19 cellular contexts compared by ENCODE assay signal in genomic region chr9:129160712-129161533, GRCh38. TPM values are rescaled to one million over a fixed set of nuclear protein-coding genes. Genes with fewer than 3 reads are reported as not detected.
DNase-seq lines count a peak whose midpoint lies in the region; ATAC-seq and TF ChIP-seq lines count a peak whose summit lies in the region.
"Had no signal": no experiment of that assay in that cellular context is flagged by ENCODE, and none has a peak within 500 bp of the region (broad histone marks: within the 10 kb centered on the region; RNA-seq: fewer than 3 reads in every experiment).

No MANE protein-coding gene starts in this region.

- peaks cover 3% of the 10 kb centered on the region for H3K4me1 Mint-ChIP-seq in T-helper 17 cell
- H3K4me1 Mint-ChIP-seq: activated CD8-positive, alpha-beta memory T cell treated with anti-CD3 and anti-CD28 coated beads, Interleukin-2, amount 10 ng/mL, durations not matched to agents 7 days and 5 days had no signal

- H3K36me3 ChIP-seq in trophoblast cell (ENCODE audit: control insufficient read depth in 1 of 2, insufficient read depth in 2 of 2, low read length in 2 of 2) (peaks cover 18 to 20% of the 10 kb centered on the region in 2 experiments), OCI-LY7 (ENCODE audit: insufficient read depth, low read length) (no peaks in the 10 kb centered on the region)
- H3K36me3 ChIP-seq: cardiac muscle cell, lower lobe of right lung, ovary had no signal

- no peak overlapping the region for H4K8ac ChIP-seq in trophoblast cell (ENCODE audit: low read depth, low read length)

- DNase-seq in EH (ENCODE audit: low read depth) (peak; percentile 66), T-helper 17 cell (no peak), fibroblast of gingiva (ENCODE audit: low read depth) (peak; percentile 85), trophoblast cell (peak; percentile 28 to 59), DMS79 (lab: John Stamatoyannopoulos, UW) (no peak), OCI-LY7 (ENCODE audit: low spot score) (no peak), G401 (ENCODE audit: low spot score) (no peak), NCI-H1092 (lab: John Stamatoyannopoulos, UW) (no peak)
- DNase-seq: activated CD8-positive, alpha-beta memory T cell treated with anti-CD3 and anti-CD28 coated beads, Interleukin-2, amount 10 ng/mL, durations not matched to agents 7 days and 5 days; COR-L47; dorsolateral prefrontal cortex; head of caudate nucleus; lower lobe of right lung; ovary; SK-N-SH; stimulated activated naive CD4-positive, alpha-beta T cell had no signal

- H2AK5ac ChIP-seq in trophoblast cell (ENCODE audit: low read length): peak overlapping the region; percentile 27

- H3K79me1 ChIP-seq in trophoblast cell (ENCODE audit: low read length): peaks cover 2% of the 10 kb centered on the region

- H4K91ac ChIP-seq in trophoblast cell (ENCODE audit: low read depth, low read length): no peak overlapping the region

- H3K27ac Mint-ChIP-seq in T-helper 17 cell: peak overlapping the region; percentile 62
- H3K27ac Mint-ChIP-seq: activated CD8-positive, alpha-beta memory T cell treated with anti-CD3 and anti-CD28 coated beads, Interleukin-2, amount 10 ng/mL, durations not matched to agents 7 days and 5 days; GM23338 had no signal

- H3K4me3 Mint-ChIP-seq in T-helper 17 cell: no peak overlapping the region
- H3K4me3 Mint-ChIP-seq: activated CD8-positive, alpha-beta memory T cell treated with anti-CD3 and anti-CD28 coated beads, Interleukin-2, amount 10 ng/mL, durations not matched to agents 7 days and 5 days; GM23338 had no signal

- in situ Hi-C loops in G401 (cut with HindIII; ENCODE audit: low sequenced_read_pairs): no loop called here

- no peak overlapping the region for H3K14ac ChIP-seq in trophoblast cell (ENCODE audit: low read length)

- no peak overlapping the region for H3K4me3 ChIP-seq in trophoblast cell (ENCODE audit: low read depth, low read length)
- H3K4me3 ChIP-seq in OCI-LY7 (ENCODE audit: low read depth, low read length, poor library complexity, severe bottlenecking): no peak overlapping the region
- H3K4me3 ChIP-seq: cardiac muscle cell, dorsolateral prefrontal cortex, GM23338, lower lobe of right lung, ovary had no signal

- H3K27ac ChIP-seq in trophoblast cell (ENCODE audit: low read depth, low read length) (peak overlapping the region; percentile 13), OCI-LY7 (ENCODE audit: low read depth, low read length, poor library complexity, severe bottlenecking) (no peak overlapping the region)
- H3K27ac ChIP-seq: cardiac muscle cell, dorsolateral prefrontal cortex, lower lobe of right lung, ovary had no signal

- no peak overlapping the region for H3K23ac ChIP-seq in trophoblast cell (ENCODE audit: low read length)

- no peaks in the 10 kb centered on the region for H3K27me3 ChIP-seq in trophoblast cell (ENCODE audit: insufficient read depth, low read length)
- H3K27me3 ChIP-seq: cardiac muscle cell, dorsolateral prefrontal cortex, ovary had no signal

- BruUV-seq in OCI-LY7 (replicated peaks; lab: Mats Ljungman, UMichigan): no TSS peak

- no CpG with 5 or more reads among the region's 10 CpGs for WGBS in trophoblast cell (ENCODE audit: extremely low coverage, insufficient coverage, insufficient read length)

- no peak overlapping the region for H4K12ac ChIP-seq in trophoblast cell (ENCODE audit: low read depth, low read length)

- H2BK12ac ChIP-seq in trophoblast cell (ENCODE audit: low read length): peak overlapping the region; percentile 2

- no peak overlapping the region for H2BK120ac ChIP-seq in trophoblast cell (ENCODE audit: insufficient read depth, low read length, poor library complexity)

- no peak overlapping the region for H2BK5ac ChIP-seq in trophoblast cell (ENCODE audit: low read depth, low read length, poor library complexity)

- H3K36me3 Mint-ChIP-seq in T-helper 17 cell (ENCODE audit: low read depth): no peaks in the 10 kb centered on the region
- H3K36me3 Mint-ChIP-seq: activated CD8-positive, alpha-beta memory T cell treated with anti-CD3 and anti-CD28 coated beads, Interleukin-2, amount 10 ng/mL, durations not matched to agents 7 days and 5 days had no signal

- H4K20me1 ChIP-seq in OCI-LY7 (ENCODE audit: insufficient read depth, low read length): no peaks in the 10 kb centered on the region

- H3K9me3 ChIP-seq in T-helper 17 cell (ENCODE audit: control insufficient read depth, low read length, poor library complexity, severe bottlenecking) (no peaks in the 10 kb centered on the region), trophoblast cell (ENCODE audit: insufficient read depth, low read depth, low read length) (peaks cover 2% of the 10 kb centered on the region), OCI-LY7 (ENCODE audit: low read length) (no peaks in the 10 kb centered on the region)
- H3K9me3 ChIP-seq: lower lobe of right lung, ovary, SK-N-SH had no signal

- H3K4ac ChIP-seq in trophoblast cell (ENCODE audit: low read depth, low read length): no peak overlapping the region

- H3K79me2 ChIP-seq in trophoblast cell (ENCODE audit: control insufficient read depth, insufficient read depth, low read length, poor library complexity) (no peaks in the 10 kb centered on the region), OCI-LY7 (ENCODE audit: insufficient read depth, low read depth, low read length) (no peaks in the 10 kb centered on the region)

- no peak overlapping the region for H3K4me2 ChIP-seq in trophoblast cell (ENCODE audit: low read length)
- H3K4me2 ChIP-seq in OCI-LY7 (ENCODE audit: low read length): no peak overlapping the region
- H3K4me2 ChIP-seq: GM23338, SK-N-SH had no signal

- no peak for ATAC-seq in T-helper 17 cell
- ATAC-seq: activated CD8-positive, alpha-beta memory T cell treated with anti-CD3 and anti-CD28 coated beads, Interleukin-2, amount 10 ng/mL, durations not matched to agents 7 days and 5 days; GM23338; lower lobe of right lung; sciatic nerve had no signal

- POLR2A ChIA-PET in OCI-LY7 (lab: Charles Lee): interaction anchor here (0.6 kb wide), 1 partner anchor 942 kb away, joined by 3 read pairs; no protein-coding TSS in a partner anchor

- no peaks in the 10 kb centered on the region for H3K9me2 ChIP-seq in OCI-LY7 (ENCODE audit: insufficient read depth, low read length)
- H3K9me2 ChIP-seq: SK-N-SH had no signal

- no peak for TF ChIP-seq CTCF in OCI-LY7 (conservative IDR thresholded peaks at IDR 0.05; ENCODE audit: low read length)

- CTCF ChIA-PET in OCI-LY7 (lab: Charles Lee; ENCODE audit: unreplicated experiment): interaction anchor here (0.7 kb wide), 1 partner anchor 9 kb away, joined by 3 read pairs; no protein-coding TSS in a partner anchor

- H3K4me1 ChIP-seq in trophoblast cell (ENCODE audit: control insufficient read depth in 1 of 2, insufficient read depth in 2 of 2, low read length in 2 of 2) (peaks cover 13% of the 10 kb centered on the region in 2 experiments), OCI-LY7 (ENCODE audit: insufficient read depth, low read length, poor library complexity, severe bottlenecking) (no peaks in the 10 kb centered on the region)

- no peaks in the 10 kb centered on the region for H3K27me3 Mint-ChIP-seq in T-helper 17 cell
- H3K27me3 Mint-ChIP-seq: activated CD8-positive, alpha-beta memory T cell treated with anti-CD3 and anti-CD28 coated beads, Interleukin-2, amount 10 ng/mL, durations not matched to agents 7 days and 5 days had no signal

- intact Hi-C loops in OCI-LY7 (cut with micrococcal nuclease; ENCODE audit: unreplicated experiment): no loop called here

- no peak overlapping the region for H3K18ac ChIP-seq in trophoblast cell (ENCODE audit: low read length)

- H2AFZ ChIP-seq in trophoblast cell (ENCODE audit: insufficient read depth, low read length, poor library complexity) (no peak overlapping the region), OCI-LY7 (ENCODE audit: low read length) (no peak overlapping the region)
- H2AFZ ChIP-seq: GM23338 had no signal

- no peak overlapping the region for H3K9ac ChIP-seq in trophoblast cell (ENCODE audit: low read length)
- H3K9ac ChIP-seq: SK-N-SH had no signal

RNA-seq across cellular contexts. Expression of gene IER5L, which starts 17.1 kb away (rescaled TPM):
- 1 to 10 TPM; 2.4 to 3.1 TPM for total RNA-seq in T-helper 17 cell
- 63.3 and 64.2 TPM in 2 replicates for polyA plus RNA-seq in trophoblast cell (2013)
- 16.9 and 21.2 TPM in 2 replicates for total RNA-seq in OCI-LY7 (2014; rRNA removed; shearing (Covaris generic))
- 2.8 and 3.4 TPM in 2 replicates for total RNA-seq in OCI-LY7 (2022)
- total RNA-seq in G401 (2014; rRNA removed; shearing (Covaris generic)): 92.7 and 121 TPM in 2 replicates

RNA-seq across cellular contexts. Expression of gene PTPA, which starts 49.7 kb away (rescaled TPM):
- total RNA-seq in T-helper 17 cell: 10 to 100 TPM; 49.8 to 50.0 TPM
- 62.5 and 63.2 TPM in 2 replicates for polyA plus RNA-seq in trophoblast cell (2013)
- total RNA-seq in OCI-LY7 (2014; rRNA removed; shearing (Covaris generic)): 106 and 109 TPM in 2 replicates
- 95.8 and 111 TPM in 2 replicates for total RNA-seq in OCI-LY7 (2022)
- 215 and 261 TPM in 2 replicates for total RNA-seq in G401 (2014; rRNA removed; shearing (Covaris generic))

RNA-seq across cellular contexts. Expression of gene CRAT, which starts 50.3 kb away (rescaled TPM):
- 10 to 100 TPM; 12.9 to 23.3 TPM for total RNA-seq in T-helper 17 cell
- 13.3 and 13.9 TPM in 2 replicates for polyA plus RNA-seq in trophoblast cell (2013)
- 0.26 and 1.8 TPM in 2 replicates for total RNA-seq in OCI-LY7 (2014; rRNA removed; shearing (Covaris generic))
- total RNA-seq in OCI-LY7 (2022): 5.3 and 6.5 TPM in 2 replicates
- 21.5 and 22.7 TPM in 2 replicates for total RNA-seq in G401 (2014; rRNA removed; shearing (Covaris generic))

Comparison
In these comparisons a context has a peak if more than half of its experiments do, and no peak if none do; other contexts are left out.
1. DNase-seq: peak in EH (single experiment), fibroblast of gingiva (single experiment) and trophoblast cell (2 of 2); none in T-helper 17 cell (0 of 3), DMS79 (single experiment), OCI-LY7 (single experiment), G401 (single experiment) and NCI-H1092 (single experiment).